ENCODE assay signal across 16 cellular contexts in genomic region chr1:93244298-93245069, GRCh38.
"Had no signal": no experiment of that assay in that cellular context is flagged by ENCODE, and none has a peak within 500 bp of the region (broad histone marks: within the 10 kb centered on the region; RNA-seq: fewer than 3 reads in every experiment).

No MANE protein-coding gene starts in this region.

- DNase-seq: central memory CD4-positive, alpha-beta T cell; effector memory CD4-positive, alpha-beta T cell; foreskin keratinocyte; head of caudate nucleus; hypothalamus; mesendoderm; naive thymus-derived CD4-positive, alpha-beta T cell; nephron progenitor cell; psoas muscle; retina; stimulated activated CD4-positive, alpha-beta T cell treated with anti-CD3 and anti-CD28 coated beads, Interleukin-2, amount 100 ng/mL, for 48 hours; stimulated activated naive CD4-positive, alpha-beta T cell treated with Interleukin-2 at 50 U/mL for 16 hours; thyroid gland had no signal

- H3K4me3 ChIP-seq: psoas muscle, smooth muscle cell, suprapubic skin, thyroid gland had no signal

- H3K36me3 ChIP-seq: thyroid gland had no signal

- ATAC-seq: esophagus mucosa; foreskin keratinocyte; naive thymus-derived CD4-positive, alpha-beta T cell; psoas muscle had no signal

- H3K9me3 ChIP-seq: psoas muscle, thyroid gland had no signal

- H3K27ac ChIP-seq: foreskin keratinocyte, psoas muscle, suprapubic skin, thyroid gland had no signal

- H3K4me1 ChIP-seq: foreskin keratinocyte, psoas muscle, suprapubic skin, thyroid gland had no signal

- H3K27me3 ChIP-seq: foreskin keratinocyte, suprapubic skin, thyroid gland had no signal

- H3K4me2 ChIP-seq: smooth muscle cell had no signal
